In genomic region chr13:91155512-91156114, GRCh38 we compare ENCODE assay signal across 1 cellular context.
TF ChIP-seq lines count a peak whose summit lies in the region.

No MANE protein-coding gene starts in this region.

TF ChIP-seq in SK-N-SH treated with all-trans-retinoic acid at 6 μM for 48 hours, 23 proteins besides CTCF, POLR2A, EP300 and RAD21 (continued from another document):
- TF ChIP-seq CREB5 (CRISPR knock-in tag; IDR thresholded peaks at IDR 0.05; ENCODE audit: low read depth): no peak
- TF ChIP-seq, protein P1, sequence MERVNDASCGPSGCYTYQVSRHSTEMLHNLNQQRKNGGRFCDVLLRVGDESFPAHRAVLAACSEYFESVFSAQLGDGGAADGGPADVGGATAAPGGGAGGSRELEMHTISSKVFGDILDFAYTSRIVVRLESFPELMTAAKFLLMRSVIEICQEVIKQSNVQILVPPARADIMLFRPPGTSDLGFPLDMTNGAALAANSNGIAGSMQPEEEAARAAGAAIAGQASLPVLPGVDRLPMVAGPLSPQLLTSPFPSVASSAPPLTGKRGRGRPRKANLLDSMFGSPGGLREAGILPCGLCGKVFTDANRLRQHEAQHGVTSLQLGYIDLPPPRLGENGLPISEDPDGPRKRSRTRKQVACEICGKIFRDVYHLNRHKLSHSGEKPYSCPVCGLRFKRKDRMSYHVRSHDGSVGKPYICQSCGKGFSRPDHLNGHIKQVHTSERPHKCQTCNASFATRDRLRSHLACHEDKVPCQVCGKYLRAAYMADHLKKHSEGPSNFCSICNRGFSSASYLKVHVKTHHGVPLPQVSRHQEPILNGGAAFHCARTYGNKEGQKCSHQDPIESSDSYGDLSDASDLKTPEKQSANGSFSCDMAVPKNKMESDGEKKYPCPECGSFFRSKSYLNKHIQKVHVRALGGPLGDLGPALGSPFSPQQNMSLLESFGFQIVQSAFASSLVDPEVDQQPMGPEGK (CRISPR knock-in tag; IDR thresholded peaks at IDR 0.05; ENCODE audit: borderline replicate concordance): no peak
- TF ChIP-seq ZC3H10 (CRISPR knock-in tag; IDR thresholded peaks at IDR 0.05): no peak
- TF ChIP-seq ZFP30 (CRISPR knock-in tag; IDR thresholded peaks at IDR 0.05): no peak
- no peak; the same call in 1 of the 2 replicates for TF ChIP-seq ZNF8 (CRISPR knock-in tag; IDR thresholded peaks at IDR 0.05)
- no peak for TF ChIP-seq OSR1 (CRISPR knock-in tag; IDR thresholded peaks at IDR 0.05)
- no peak for TF ChIP-seq TCF4 (CRISPR knock-in tag; IDR thresholded peaks at IDR 0.05; ENCODE audit: borderline replicate concordance)
- TF ChIP-seq CSDC2 (CRISPR knock-in tag; IDR thresholded peaks at IDR 0.05): no peak
